17 cellular contexts compared by ENCODE assay signal in genomic region chr6:72328775-72329174, GRCh38.
"Had no signal": no experiment of that assay in that cellular context is flagged by ENCODE, and none has a peak within 500 bp of the region (broad histone marks: within the 10 kb centered on the region; RNA-seq: fewer than 3 reads in every experiment).

No MANE protein-coding gene starts in this region.

- H3K36me3 ChIP-seq: left lung, right atrium auricular region, tibial nerve, uterus had no signal

- H3K4me3 ChIP-seq: body of pancreas, left lung, right atrium auricular region, skin epidermis, tibial nerve, uterus had no signal

- H3K4me1 ChIP-seq: body of pancreas, left lung, right atrium auricular region, tibial nerve, uterus had no signal

- H3K9me3 ChIP-seq: body of pancreas, left lung, right atrium auricular region, tibial nerve, uterus had no signal

- ATAC-seq: activated CD4-positive, alpha-beta T cell treated with anti-CD3 and anti-CD28 coated beads for 36 hours; activated CD8-positive, alpha-beta T cell treated with anti-CD3 and anti-CD28 coated beads for 36 hours; activated T-cell treated with anti-CD3 and anti-CD28 coated beads, Interleukin-2, amount 50 U/mL, for 4 hours; body of pancreas; left lung had no signal

- DNase-seq: activated CD4-positive, alpha-beta T cell treated with anti-CD3 and anti-CD28 coated beads for 36 hours; activated CD8-positive, alpha-beta T cell treated with anti-CD3 and anti-CD28 coated beads for 36 hours; activated effector memory CD4-positive, alpha-beta T cell treated with Interleukin-2 at 50 U/mL for 16 hours; activated T-cell treated with anti-CD3 and anti-CD28 coated beads, Interleukin-2, amount 50 U/mL, for 4 hours; body of pancreas; effector CD8-positive, alpha-beta T cell; kidney; left lung; nucleus accumbens; stimulated activated CD4-positive, alpha-beta T cell treated with anti-CD3 and anti-CD28 coated beads, Interleukin-4, amount 100 ng/mL, for 24 hours; stimulated activated naive CD4-positive, alpha-beta T cell treated with Interleukin-2 at 50 U/mL for 16 hours; substantia nigra; T-helper 2 cell; uterus had no signal

- H3K27ac ChIP-seq: body of pancreas, left lung, right atrium auricular region, skin epidermis, tibial nerve, uterus had no signal

- H3K27me3 ChIP-seq: body of pancreas, left lung, right atrium auricular region, tibial nerve, uterus had no signal
